ENCODE assay signal across 8 cellular contexts in the genomic region with DNA sequence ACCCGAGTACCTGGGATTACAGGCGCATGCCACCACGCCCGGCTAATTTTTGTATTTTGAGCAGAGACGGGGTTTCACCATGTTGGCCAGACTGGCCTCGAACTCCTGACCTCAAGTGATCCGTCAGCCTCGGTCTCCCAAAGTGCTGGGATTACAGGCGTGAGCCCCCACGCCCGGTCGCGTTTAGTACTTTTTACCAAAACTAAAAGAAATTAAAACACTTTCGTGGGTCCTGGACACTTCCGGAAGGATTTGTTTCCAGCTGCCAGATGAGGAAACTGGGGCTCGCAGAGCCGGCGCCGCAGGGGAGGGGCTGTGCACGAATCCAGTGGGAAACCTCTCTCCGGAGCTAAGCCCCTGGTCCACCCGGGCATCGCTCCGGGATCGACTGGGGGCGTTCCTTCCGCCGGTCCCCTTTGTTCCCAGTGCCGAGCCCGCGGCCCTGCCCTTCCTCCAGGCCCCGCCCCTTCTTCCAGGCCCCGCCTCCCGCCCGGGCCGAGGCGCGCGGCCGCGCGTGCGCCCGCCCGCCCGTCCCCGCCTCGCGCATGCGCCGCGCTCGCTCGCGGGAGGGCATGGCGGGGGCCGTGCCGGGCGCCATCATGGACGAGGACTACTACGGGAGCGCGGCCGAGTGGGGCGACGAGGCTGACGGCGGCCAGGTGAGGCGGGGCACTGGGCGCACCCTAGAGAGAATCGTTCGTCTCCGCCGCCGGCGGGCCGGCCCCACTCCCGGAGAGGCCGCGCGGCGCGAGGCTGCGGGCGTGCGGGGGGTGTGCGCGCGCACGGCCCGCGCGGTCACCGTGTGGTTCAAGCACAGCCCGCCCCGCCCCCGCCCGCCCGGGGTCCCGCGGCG. TPM values are rescaled to one million over a fixed set of nuclear protein-coding genes. Genes with fewer than 3 reads are reported as not detected.
DNase-seq lines count a peak whose midpoint lies in the region; ATAC-seq and TF ChIP-seq lines count a peak whose summit lies in the region.

A gene with protein sequence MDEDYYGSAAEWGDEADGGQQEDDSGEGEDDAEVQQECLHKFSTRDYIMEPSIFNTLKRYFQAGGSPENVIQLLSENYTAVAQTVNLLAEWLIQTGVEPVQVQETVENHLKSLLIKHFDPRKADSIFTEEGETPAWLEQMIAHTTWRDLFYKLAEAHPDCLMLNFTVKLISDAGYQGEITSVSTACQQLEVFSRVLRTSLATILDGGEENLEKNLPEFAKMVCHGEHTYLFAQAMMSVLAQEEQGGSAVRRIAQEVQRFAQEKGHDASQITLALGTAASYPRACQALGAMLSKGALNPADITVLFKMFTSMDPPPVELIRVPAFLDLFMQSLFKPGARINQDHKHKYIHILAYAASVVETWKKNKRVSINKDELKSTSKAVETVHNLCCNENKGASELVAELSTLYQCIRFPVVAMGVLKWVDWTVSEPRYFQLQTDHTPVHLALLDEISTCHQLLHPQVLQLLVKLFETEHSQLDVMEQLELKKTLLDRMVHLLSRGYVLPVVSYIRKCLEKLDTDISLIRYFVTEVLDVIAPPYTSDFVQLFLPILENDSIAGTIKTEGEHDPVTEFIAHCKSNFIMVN (plus strand): TSS at position 546 of the 853 bp plus-strand sequence. CDS start 54 bp downstream, at position 600.

- intact Hi-C loops in esophagus squamous epithelium (cut with DNase I), result no loop called here

- H3K36me3 Mint-ChIP-seq in IgD-negative memory B cell, result peaks cover 2% of the 10 kb centered on the region

- DNase-seq in DMS 273 (lab: John Stamatoyannopoulos, UW; ENCODE audit: unreplicated experiment) (peak; percentile 95), esophagus squamous epithelium (lab: John Stamatoyannopoulos, UW) (no peak), myocyte (ENCODE audit: low read depth) (peak; percentile 84)
- DNase-seq in activated T-cell treated with anti-CD3 and anti-CD28 coated beads, Interleukin-2, amount 50 U/mL, for 48 hours, result peak; percentile 92 to 94
- DNase-seq in stimulated activated CD8-positive, alpha-beta memory T cell treated with anti-CD3 and anti-CD28 coated beads, Interleukin-7, amount 100 ng/mL, for 4 hours (ENCODE audit: low read depth in 2 of 2), result peak; percentile 61 to 83

- peak; percentile 75 for ATAC-seq in GM21528 (IDR thresholded peaks at IDR 0.05; ENCODE audit: low FRiP score, unreplicated experiment)

- no peaks in the 10 kb centered on the region for H3K27me3 ChIP-seq in esophagus squamous epithelium

- H3K4me3 Mint-ChIP-seq in IgD-negative memory B cell, result peak within 1 kb of the TSS; percentile 84 to 97 (median 95)

- H3K4me1 ChIP-seq in esophagus squamous epithelium, result peaks cover 21 to 47% (median 22%) of the 10 kb centered on the region in 3 donors

- peaks cover 0 to 5% (median 0%) of the 10 kb centered on the region in 3 donors for H3K36me3 ChIP-seq in esophagus squamous epithelium

- H3K4me3 ChIP-seq in esophagus squamous epithelium, result peak within 1 kb of the TSS; percentile 54 to 92 (median 73)

- peaks cover 29 to 34% (median 33%) of the 10 kb centered on the region in 3 donors for H3K4me1 Mint-ChIP-seq in IgD-negative memory B cell

- TF ChIP-seq POLR2A in esophagus squamous epithelium (IDR thresholded peaks at IDR 0.05), result peak in 3 of 4 donors; percentile 41 to 63 (median 54)

- H3K9me3 Mint-ChIP-seq in IgD-negative memory B cell, result peaks cover 2 to 9% (median 5%) of the 10 kb centered on the region in 3 donors

- WGBS in esophagus squamous epithelium, 2 donors, result 11 to 18% methylated on average over 13 to 20 of the region's 102 CpGs

- H3K27me3 Mint-ChIP-seq in IgD-negative memory B cell, result no peaks in the 10 kb centered on the region

- peak within 1 kb of the TSS; percentile 85 to 95 (median 92) for H3K27ac Mint-ChIP-seq in IgD-negative memory B cell

- no peaks in the 10 kb centered on the region for H3K9me3 ChIP-seq in esophagus squamous epithelium

- TF ChIP-seq CTCF in esophagus squamous epithelium (IDR thresholded peaks at IDR 0.05), result no peak

- peak within 1 kb of the TSS; percentile 79 to 93 (median 92) for H3K27ac ChIP-seq in esophagus squamous epithelium

TF ChIP-seq in PFSK-1, 5 proteins besides CTCF, POLR2A, EP300 and RAD21:
- peak; percentile 59 for TF ChIP-seq FOXP2 (optimal IDR thresholded peaks at IDR 0.05; ENCODE audit: borderline replicate concordance, extremely low read depth, extremely low read length, insufficient read depth)
- peak; percentile 69 for TF ChIP-seq POLR2AphosphoS5 (IDR thresholded peaks at IDR 0.05; ENCODE audit: low read depth, low read length)
- TF ChIP-seq, protein P1, sequence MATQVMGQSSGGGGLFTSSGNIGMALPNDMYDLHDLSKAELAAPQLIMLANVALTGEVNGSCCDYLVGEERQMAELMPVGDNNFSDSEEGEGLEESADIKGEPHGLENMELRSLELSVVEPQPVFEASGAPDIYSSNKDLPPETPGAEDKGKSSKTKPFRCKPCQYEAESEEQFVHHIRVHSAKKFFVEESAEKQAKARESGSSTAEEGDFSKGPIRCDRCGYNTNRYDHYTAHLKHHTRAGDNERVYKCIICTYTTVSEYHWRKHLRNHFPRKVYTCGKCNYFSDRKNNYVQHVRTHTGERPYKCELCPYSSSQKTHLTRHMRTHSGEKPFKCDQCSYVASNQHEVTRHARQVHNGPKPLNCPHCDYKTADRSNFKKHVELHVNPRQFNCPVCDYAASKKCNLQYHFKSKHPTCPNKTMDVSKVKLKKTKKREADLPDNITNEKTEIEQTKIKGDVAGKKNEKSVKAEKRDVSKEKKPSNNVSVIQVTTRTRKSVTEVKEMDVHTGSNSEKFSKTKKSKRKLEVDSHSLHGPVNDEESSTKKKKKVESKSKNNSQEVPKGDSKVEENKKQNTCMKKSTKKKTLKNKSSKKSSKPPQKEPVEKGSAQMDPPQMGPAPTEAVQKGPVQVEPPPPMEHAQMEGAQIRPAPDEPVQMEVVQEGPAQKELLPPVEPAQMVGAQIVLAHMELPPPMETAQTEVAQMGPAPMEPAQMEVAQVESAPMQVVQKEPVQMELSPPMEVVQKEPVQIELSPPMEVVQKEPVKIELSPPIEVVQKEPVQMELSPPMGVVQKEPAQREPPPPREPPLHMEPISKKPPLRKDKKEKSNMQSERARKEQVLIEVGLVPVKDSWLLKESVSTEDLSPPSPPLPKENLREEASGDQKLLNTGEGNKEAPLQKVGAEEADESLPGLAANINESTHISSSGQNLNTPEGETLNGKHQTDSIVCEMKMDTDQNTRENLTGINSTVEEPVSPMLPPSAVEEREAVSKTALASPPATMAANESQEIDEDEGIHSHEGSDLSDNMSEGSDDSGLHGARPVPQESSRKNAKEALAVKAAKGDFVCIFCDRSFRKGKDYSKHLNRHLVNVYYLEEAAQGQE (IDR thresholded peaks at IDR 0.05; ENCODE audit: insufficient read depth in 1 of 2, low read depth in 2 of 2, low read length in 2 of 2), result 0 out of 4 replicates have a peak, but pooled peaks of 1 of the 2 experiments have one; percentile 27
- no peak for TF ChIP-seq SIN3A (IDR thresholded peaks at IDR 0.05; ENCODE audit: borderline replicate concordance, insufficient read depth, low read length)
- TF ChIP-seq TAF1 (IDR thresholded peaks at IDR 0.05; ENCODE audit: borderline replicate concordance, insufficient read depth, low read length), result 0 out of 2 replicates have a peak, but pooled peaks have one; percentile 59
TF ChIP-seq in PFSK-1: peak in this region for 4.

RNA-seq across cellular contexts. Expression of the gene that starts here (rescaled TPM):
- 79.6 TPM for polyA plus RNA-seq in IgD-negative memory B cell
- polyA plus RNA-seq in PFSK-1 (2012; ENCODE audit: insufficient read length, low read depth), result 64.7 TPM
- total RNA-seq in esophagus squamous epithelium (10 to 100 TPM; 40.5 to 64.3 (median 49.9) TPM), myocyte (32.0 and 38.6 TPM in 2 replicates)
- 37.2 TPM for polyA plus RNA-seq in myocyte (2012)
